ENCODE assay signal across 8 cellular contexts in genomic region chr12:110266980-110267620, GRCh38. TPM values are rescaled to one million over a fixed set of nuclear protein-coding genes. Genes with fewer than 3 reads are reported as not detected.
DNase-seq lines count a peak whose midpoint lies in the region; ATAC-seq and TF ChIP-seq lines count a peak whose summit lies in the region.

No MANE protein-coding gene starts in this region.

- no peak overlapping the region for H3K27ac Mint-ChIP-seq in activated naive CD8-positive, alpha-beta T cell treated with anti-CD3 and anti-CD28 coated beads, Interleukin-2, amount 50 U/mL, for 24 hours

- H3K4me1 ChIP-seq in BE2C, result peaks cover 16% of the 10 kb centered on the region
- H3K4me1 ChIP-seq in muscle layer of colon (ENCODE audit: insufficient read depth, low read length), result peaks cover 27% of the 10 kb centered on the region

- H3K9me3 ChIP-seq in BE2C (no peaks in the 10 kb centered on the region), muscle layer of colon (ENCODE audit: low read length) (no peaks in the 10 kb centered on the region)

- no peak for TF ChIP-seq CTCF in BE2C (IDR thresholded peaks at IDR 0.05; ENCODE audit: low read depth, low read length)

- H3K9me3 Mint-ChIP-seq in activated naive CD8-positive, alpha-beta T cell treated with anti-CD3 and anti-CD28 coated beads, Interleukin-2, amount 50 U/mL, for 24 hours, result no peaks in the 10 kb centered on the region

- H3K27ac ChIP-seq in muscle layer of colon (ENCODE audit: low read depth, low read length), result peak overlapping the region; percentile 19

- no peaks in the 10 kb centered on the region for H3K27me3 ChIP-seq in BE2C
- no peaks in the 10 kb centered on the region for H3K27me3 ChIP-seq in muscle layer of colon (ENCODE audit: control insufficient read depth in 1 of 2, insufficient read depth in 2 of 2, low read length in 2 of 2)

- DNase-seq in BE2C, result peak; percentile 77
- DNase-seq in NCI-H1105 treated with DMSO at 0.1 percent for 48 hours (lab: John Stamatoyannopoulos, UW), result peak; percentile 87
- peak; percentile 64 for DNase-seq in brain pericyte (ENCODE audit: low read depth, low spot score)
- no peak for DNase-seq in activated naive CD8-positive, alpha-beta T cell treated with anti-CD3 and anti-CD28 coated beads, Interleukin-2, amount 50 U/mL, for 24 hours
- DNase-seq in NCI-H187 treated with DMSO at 0.1 percent for 48 hours (lab: John Stamatoyannopoulos, UW), result no peak
- no peak for DNase-seq in pons (ENCODE audit: low spot score)
- DNase-seq in SKM-1 (lab: John Stamatoyannopoulos, UW; ENCODE audit: unreplicated experiment), result no peak

- H3K27me3 Mint-ChIP-seq in activated naive CD8-positive, alpha-beta T cell treated with anti-CD3 and anti-CD28 coated beads, Interleukin-2, amount 50 U/mL, for 24 hours, result peaks cover 8% of the 10 kb centered on the region

- H3K9ac ChIP-seq in muscle layer of colon (ENCODE audit: low read length), result no peak overlapping the region

- H3K4me3 ChIP-seq in BE2C (ENCODE audit: low read depth, low read length) (peak overlapping the region; percentile 41), muscle layer of colon (ENCODE audit: low read depth in 1 of 2, low read length in 2 of 2) (no peak overlapping the region)

- H3K36me3 Mint-ChIP-seq in activated naive CD8-positive, alpha-beta T cell treated with anti-CD3 and anti-CD28 coated beads, Interleukin-2, amount 50 U/mL, for 24 hours (ENCODE audit: low read depth), result no peaks in the 10 kb centered on the region

- H3K36me3 ChIP-seq in BE2C (no peaks in the 10 kb centered on the region), muscle layer of colon (ENCODE audit: insufficient read depth, low read length) (no peaks in the 10 kb centered on the region)

- H3K4me1 Mint-ChIP-seq in activated naive CD8-positive, alpha-beta T cell treated with anti-CD3 and anti-CD28 coated beads, Interleukin-2, amount 50 U/mL, for 24 hours, result no peaks in the 10 kb centered on the region

- no peak overlapping the region for H3K4me3 Mint-ChIP-seq in activated naive CD8-positive, alpha-beta T cell treated with anti-CD3 and anti-CD28 coated beads, Interleukin-2, amount 50 U/mL, for 24 hours

- no peak for ATAC-seq in activated naive CD8-positive, alpha-beta T cell treated with anti-CD3 and anti-CD28 coated beads, Interleukin-2, amount 50 U/mL, for 24 hours

RNA-seq across cellular contexts. Expression of gene ATP2A2, which starts 13.9 kb away (rescaled TPM):
- polyA plus RNA-seq in BE2C (2012; ENCODE audit: insufficient read depth, insufficient read length, low read depth), result 252 TPM

Comparison
In these comparisons a context has a peak if more than half of its experiments do, and no peak if none do; other contexts are left out.
1. DNase-seq: peak in BE2C (single experiment), NCI-H1105 treated with DMSO at 0.1 percent for 48 hours (single experiment) and brain pericyte (single experiment); none in activated naive CD8-positive, alpha-beta T cell treated with anti-CD3 and anti-CD28 coated beads, Interleukin-2, amount 50 U/mL, for 24 hours (single experiment), NCI-H187 treated with DMSO at 0.1 percent for 48 hours (single experiment), pons (single experiment) and SKM-1 (single experiment).